In genomic region chr5:140827704-140828401, GRCh38 we compare ENCODE assay signal across 12 cellular contexts. TPM values are rescaled to one million over a fixed set of nuclear protein-coding genes. Genes with fewer than 3 reads are reported as not detected.
DNase-seq lines count a peak whose midpoint lies in the region; ATAC-seq and TF ChIP-seq lines count a peak whose summit lies in the region.
"Had no signal": no experiment of that assay in that cellular context is flagged by ENCODE, and none has a peak within 500 bp of the region (broad histone marks: within the 10 kb centered on the region; RNA-seq: fewer than 3 reads in every experiment).

A gene with protein sequence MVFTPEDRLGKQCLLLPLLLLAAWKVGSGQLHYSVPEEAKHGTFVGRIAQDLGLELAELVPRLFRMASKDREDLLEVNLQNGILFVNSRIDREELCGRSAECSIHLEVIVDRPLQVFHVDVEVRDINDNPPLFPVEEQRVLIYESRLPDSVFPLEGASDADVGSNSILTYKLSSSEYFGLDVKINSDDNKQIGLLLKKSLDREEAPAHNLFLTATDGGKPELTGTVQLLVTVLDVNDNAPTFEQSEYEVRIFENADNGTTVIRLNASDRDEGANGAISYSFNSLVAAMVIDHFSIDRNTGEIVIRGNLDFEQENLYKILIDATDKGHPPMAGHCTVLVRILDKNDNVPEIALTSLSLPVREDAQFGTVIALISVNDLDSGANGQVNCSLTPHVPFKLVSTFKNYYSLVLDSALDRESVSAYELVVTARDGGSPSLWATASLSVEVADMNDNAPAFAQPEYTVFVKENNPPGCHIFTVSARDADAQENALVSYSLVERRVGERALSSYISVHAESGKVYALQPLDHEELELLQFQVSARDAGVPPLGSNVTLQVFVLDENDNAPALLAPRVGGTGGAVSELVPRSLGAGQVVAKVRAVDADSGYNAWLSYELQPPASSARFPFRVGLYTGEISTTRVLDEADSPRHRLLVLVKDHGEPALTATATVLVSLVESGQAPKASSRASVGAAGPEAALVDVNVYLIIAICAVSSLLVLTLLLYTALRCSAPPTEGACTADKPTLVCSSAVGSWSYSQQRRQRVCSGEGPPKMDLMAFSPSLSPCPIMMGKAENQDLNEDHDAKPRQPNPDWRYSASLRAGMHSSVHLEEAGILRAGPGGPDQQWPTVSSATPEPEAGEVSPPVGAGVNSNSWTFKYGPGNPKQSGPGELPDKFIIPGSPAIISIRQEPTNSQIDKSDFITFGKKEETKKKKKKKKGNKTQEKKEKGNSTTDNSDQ (plus strand): TSS chr5:140827960. CDS start chr5:140828092, 132 bp downstream.

- in situ Hi-C loops in mammary epithelial cell (cut with MboI; ENCODE audit: low sequenced_read_pairs in 2 of 2): no loop called here

- no peaks in the 10 kb centered on the region for H4K20me1 ChIP-seq in mammary epithelial cell (ENCODE audit: insufficient read depth, low read length)

- dilution Hi-C loops in mammary epithelial cell (cut with HindIII; ENCODE audit: low sequenced_read_pairs): no loop called here

- 2% methylated on average over 10 of the region's 34 CpGs for WGBS in mammary epithelial cell (ENCODE audit: low coverage, missing lambda C conversion rate)

- no peaks in the 10 kb centered on the region for H3K27me3 ChIP-seq in mammary epithelial cell (ENCODE audit: insufficient read depth, low read length)
- H3K27me3 ChIP-seq in thoracic aorta (replicated peaks; ENCODE audit: insufficient read depth): no peaks in the 10 kb centered on the region

- peak; percentile 30 for DNase-seq in NCI-H2081 treated with DMSO at 0.1 percent for 48 hours (lab: John Stamatoyannopoulos, UW)
- no peak for DNase-seq in mammary epithelial cell
- peak; percentile 23 for DNase-seq in kidney tubule cell (ENCODE audit: low spot score)
- DNase-seq in thoracic aorta (ENCODE audit: low spot score): no peak
- DNase-seq in central memory CD4-positive, alpha-beta T cell: no peak
- DNase-seq in HT-29 (ENCODE audit: low spot score): no peak
- DNase-seq in activated CD8-positive, alpha-beta memory T cell treated with anti-CD3 and anti-CD28 coated beads for 24 hours: no peak
- DNase-seq: activated CD4-positive, alpha-beta T cell treated with anti-CD3 and anti-CD28 coated beads, Interleukin-2, amount 50 U/mL, for 48 hours; DMS153; effector CD8-positive, alpha-beta T cell; mucosa of descending colon had no signal

- no peaks in the 10 kb centered on the region for H3K79me2 ChIP-seq in mammary epithelial cell (ENCODE audit: insufficient read depth, low read length)

- H3K9ac ChIP-seq in mammary epithelial cell (ENCODE audit: insufficient read depth, low read length): no peak within 1 kb of the TSS

- no TSS peak for BruUV-seq in mammary epithelial cell (replicated peaks; lab: Mats Ljungman, UMichigan)

- no peak for ATAC-seq in thoracic aorta (ENCODE audit: insufficient number of reproducible peaks, low FRiP score, low read depth)
- ATAC-seq: mucosa of descending colon had no signal

- TF ChIP-seq CTCF in mammary epithelial cell (conservative IDR thresholded peaks at IDR 0.05 in 1 of 2, IDR thresholded peaks at IDR 0.05 in 1 of 2; ENCODE audit: extremely low read depth in 1 of 2, insufficient read depth in 1 of 2, low read depth in 1 of 2, low read length in 2 of 2) (peak; percentile 23 to 44), thoracic aorta (IDR thresholded peaks at IDR 0.05) (no peak)

- peak within 1 kb of the TSS; percentile 44 for H2AFZ ChIP-seq in mammary epithelial cell (ENCODE audit: low read depth, low read length)

- intact Hi-C loops in mammary epithelial cell (cut with micrococcal nuclease): no loop called here

- CTCF ChIA-PET in mammary epithelial cell (lab: Charles Lee; ENCODE audit: low non-redundant PET): interaction anchor here (0.7 kb wide), 1 partner anchor 176 kb away, joined by 3 read pairs; no protein-coding TSS in a partner anchor

- no peak within 1 kb of the TSS for H3K4me2 ChIP-seq in mammary epithelial cell (ENCODE audit: insufficient read depth, low read depth, low read length)

- H3K4me1 ChIP-seq in mammary epithelial cell (ENCODE audit: insufficient read depth, low read length) (no peaks in the 10 kb centered on the region), thoracic aorta (ENCODE audit: control insufficient read depth in 1 of 2, low read depth in 2 of 2) (no peaks in the 10 kb centered on the region)

- H3K9me3 ChIP-seq in mammary epithelial cell (replicated peaks; ENCODE audit: insufficient read depth, low read length) (peaks cover 26% of the 10 kb centered on the region), thoracic aorta (peaks cover 19% of the 10 kb centered on the region)

- H3K4me3 ChIP-seq in mammary epithelial cell (replicated peaks in 1 of 3; ENCODE audit: insufficient read depth in 1 of 3, low read depth in 2 of 3, low read length in 3 of 3): peak within 1 kb of the TSS in 1 of 3 experiments; percentile 31
- peak within 1 kb of the TSS; percentile 42 for H3K4me3 ChIP-seq in thoracic aorta
- H3K4me3 ChIP-seq: mucosa of descending colon had no signal

- H3K36me3 ChIP-seq in mammary epithelial cell (ENCODE audit: insufficient read depth, low read length) (no peaks in the 10 kb centered on the region), thoracic aorta (no peaks in the 10 kb centered on the region)

- H3K27ac ChIP-seq in mammary epithelial cell (ENCODE audit: insufficient read depth, low read depth, low read length) (no peak within 1 kb of the TSS), thoracic aorta (no peak within 1 kb of the TSS)

RNA-seq across cellular contexts. Expression of the gene that starts here (rescaled TPM):
- total RNA-seq in mammary epithelial cell: under 1 TPM; 0.49 to 0.67 TPM
- polyA plus RNA-seq in mammary epithelial cell: 0.18 TPM
- 3.2 TPM for polyA minus RNA-seq in mammary epithelial cell
- total RNA-seq in thoracic aorta: 1 to 10 TPM in 1 of 2 donors, under 1 TPM in 1; 0.14 to 5.2 TPM
- not detected in 2 replicates for total RNA-seq in HT-29 (2014; rRNA removed; shearing (Covaris generic))
- total RNA-seq: T-helper 1 cell treated with Interleukin-12 subunit alpha and Interleukin-12 subunit beta and Interleukin-4 antibody, amounts not matched to agents 30 ng/mL and 1 ng/mL, for 36 hours had no signal

Comparison
In these comparisons a context has a peak if more than half of its experiments do, and no peak if none do; other contexts are left out.
1. DNase-seq: peak in NCI-H2081 treated with DMSO at 0.1 percent for 48 hours (single experiment) and kidney tubule cell (single experiment); none in mammary epithelial cell (single experiment), thoracic aorta (single experiment), central memory CD4-positive, alpha-beta T cell (single experiment), HT-29 (single experiment) and activated CD8-positive, alpha-beta memory T cell treated with anti-CD3 and anti-CD28 coated beads for 24 hours (single experiment).